In the genomic region with DNA sequence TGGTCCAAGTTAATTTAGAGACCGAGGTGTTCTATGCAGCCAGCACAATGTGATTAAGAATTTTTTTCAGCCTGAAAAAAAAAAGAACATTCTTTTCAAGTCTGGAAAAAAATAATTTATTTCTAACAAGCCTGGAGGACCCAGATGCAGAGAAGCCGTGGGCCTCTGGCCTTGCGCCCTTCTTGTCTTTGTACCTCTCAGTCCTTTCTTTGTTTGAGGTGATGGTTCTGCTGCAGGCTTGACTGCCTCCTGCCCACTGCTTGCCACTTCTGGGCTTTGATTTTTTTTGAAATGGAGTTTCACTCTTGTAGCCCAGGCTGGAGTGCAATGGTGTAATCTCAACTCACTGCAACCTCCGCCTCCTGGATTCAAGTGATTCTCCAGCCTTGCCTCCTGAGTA, we compare ENCODE assay signal across 13 cellular contexts.
"Had no signal": no experiment of that assay in that cellular context is flagged by ENCODE, and none has a peak within 500 bp of the region (broad histone marks: within the 10 kb centered on the region; RNA-seq: fewer than 3 reads in every experiment).

No MANE protein-coding gene starts in this region.

- DNase-seq: activated CD4-positive, CD25-positive, alpha-beta regulatory T cell treated with anti-CD3 and anti-CD28 coated beads, Interleukin-2, amount 50 U/mL, for 72 hours; activated naive CD4-positive, alpha-beta T cell; cortex of kidney; effector CD8-positive, alpha-beta T cell; foreskin melanocyte; left ventricle myocardium inferior; naive thymus-derived CD4-positive, alpha-beta T cell; occipital lobe; right lobe of liver; T1000 had no signal

- H3K27me3 ChIP-seq: right lobe of liver, suprapubic skin, upper lobe of left lung had no signal

- H3K9me3 ChIP-seq: left ventricle myocardium inferior, mucosa of descending colon, right lobe of liver, suprapubic skin, upper lobe of left lung had no signal

- H3K27ac ChIP-seq: left ventricle myocardium inferior, right lobe of liver, suprapubic skin had no signal

- H3K4me3 ChIP-seq: left ventricle myocardium inferior, mucosa of descending colon, right lobe of liver, suprapubic skin, upper lobe of left lung had no signal

- ATAC-seq: mucosa of descending colon; naive thymus-derived CD4-positive, alpha-beta T cell had no signal

- H3K36me3 ChIP-seq: left ventricle myocardium inferior, right lobe of liver, suprapubic skin, upper lobe of left lung had no signal
